ENCODE assay signal across 21 cellular contexts in the genomic region with DNA sequence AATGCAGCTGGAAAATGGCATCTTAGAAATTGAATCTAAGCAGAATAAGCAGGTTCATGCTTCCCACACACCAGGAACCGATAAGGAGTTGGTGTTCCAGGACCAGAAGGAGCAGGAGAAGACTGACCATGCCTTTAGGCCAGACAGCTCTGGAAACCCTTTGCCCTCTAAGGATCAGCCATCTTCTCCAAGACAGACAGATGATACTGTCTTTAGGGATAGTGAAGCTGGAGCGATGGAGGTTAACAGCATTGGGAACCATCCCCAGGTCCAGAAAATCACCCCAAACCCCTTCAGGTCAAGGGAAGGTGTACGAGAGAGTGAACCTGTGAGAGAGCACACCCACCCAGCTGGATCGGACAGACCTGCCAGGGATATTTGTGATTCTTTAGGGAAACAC. TPM values are rescaled to one million over a fixed set of nuclear protein-coding genes. Genes with fewer than 3 reads are reported as not detected.
DNase-seq lines count a peak whose midpoint lies in the region; ATAC-seq and TF ChIP-seq lines count a peak whose summit lies in the region.
"Had no signal": no experiment of that assay in that cellular context is flagged by ENCODE, and none has a peak within 500 bp of the region (broad histone marks: within the 10 kb centered on the region; RNA-seq: fewer than 3 reads in every experiment).

No MANE protein-coding gene starts in this region.

- peaks cover 8% of the 10 kb centered on the region; the same call in 1 of the 2 replicates for H3K36me3 Mint-ChIP-seq in WTC11

- H4K20me1 ChIP-seq in mammary epithelial cell (ENCODE audit: insufficient read depth, low read length): no peaks in the 10 kb centered on the region
- H4K20me1 ChIP-seq: BLaER1 had no signal

- POLR2A ChIA-PET in WTC11 (lab: Charles Lee): no interaction called here

- no peak for ATAC-seq in WTC11
- no peak for ATAC-seq in foreskin keratinocyte
- ATAC-seq: CD8-positive, alpha-beta T cell; GM12878 had no signal

- dilution Hi-C loops in mammary epithelial cell (cut with HindIII; ENCODE audit: low sequenced_read_pairs): no loop called here

- no TSS peak for BruUV-seq in mammary epithelial cell (replicated peaks; lab: Mats Ljungman, UMichigan)

- H3K4me1 ChIP-seq in mammary epithelial cell (ENCODE audit: insufficient read depth, low read length): peaks cover 16% of the 10 kb centered on the region
- H3K4me1 ChIP-seq in breast epithelium: no peaks in the 10 kb centered on the region
- H3K4me1 ChIP-seq in foreskin keratinocyte: peaks cover 6% of the 10 kb centered on the region
- H3K4me1 ChIP-seq: BLaER1, Caco-2, HAP-1 had no signal

- peak overlapping the region; percentile 47 for H3K4me2 ChIP-seq in mammary epithelial cell (ENCODE audit: insufficient read depth, low read depth, low read length)
- H3K4me2 ChIP-seq: BLaER1 had no signal

- H3K27ac Mint-ChIP-seq in WTC11: no peak overlapping the region
- H3K27ac Mint-ChIP-seq: B cell; CD4-positive, CD25-positive, alpha-beta regulatory T cell; CD8-positive, alpha-beta T cell; HFFc6 had no signal

- H3K79me2 ChIP-seq in mammary epithelial cell (ENCODE audit: insufficient read depth, low read length): no peaks in the 10 kb centered on the region

- H3K4me3 ChIP-seq in mammary epithelial cell (replicated peaks in 1 of 3; ENCODE audit: insufficient read depth in 1 of 3, low read depth in 2 of 3, low read length in 3 of 3) (no peak overlapping the region), breast epithelium (no peak overlapping the region)
- H3K4me3 ChIP-seq: BLaER1, GM12878, HAP-1 had no signal

- DNase-seq in mammary epithelial cell (no peak), breast epithelium (ENCODE audit: low spot score in 2 of 2) (no peak), WTC11 (ENCODE audit: low spot score) (no peak), foreskin keratinocyte (no peak), NCI-H748 (lab: John Stamatoyannopoulos, UW; ENCODE audit: unreplicated experiment) (no peak), NCI-H2196 treated with DMSO at 0.1 percent for 48 hours (lab: John Stamatoyannopoulos, UW; ENCODE audit: unreplicated experiment) (no peak)
- DNase-seq: Caco-2; CD4-positive, CD25-positive, alpha-beta regulatory T cell; CD8-positive, alpha-beta T cell; DMS 273 treated with DMSO at 0.1 percent for 48 hours; DMS79; EL; GDM1; GOT3; HFFc6 had no signal

- CTCF ChIA-PET in mammary epithelial cell (lab: Charles Lee; ENCODE audit: low non-redundant PET): no interaction called here
- CTCF ChIA-PET in WTC11 (lab: Charles Lee): no interaction called here

- H3K9me3 Mint-ChIP-seq in WTC11: peaks cover 8% of the 10 kb centered on the region
- H3K9me3 Mint-ChIP-seq: CD4-positive, CD25-positive, alpha-beta regulatory T cell; CD8-positive, alpha-beta T cell; HFFc6 had no signal

- in situ Hi-C loops in mammary epithelial cell (cut with MboI; ENCODE audit: low sequenced_read_pairs in 2 of 2): no loop called here

- no peaks in the 10 kb centered on the region for H3K27me3 Mint-ChIP-seq in WTC11 (ENCODE audit: low read depth)
- H3K27me3 Mint-ChIP-seq: B cell; CD4-positive, CD25-positive, alpha-beta regulatory T cell had no signal

- H3K9me3 ChIP-seq in mammary epithelial cell (replicated peaks; ENCODE audit: insufficient read depth, low read length) (no peaks in the 10 kb centered on the region), breast epithelium (no peaks in the 10 kb centered on the region)
- H3K9me3 ChIP-seq: BLaER1, Caco-2, HAP-1 had no signal

- H3K9ac ChIP-seq in mammary epithelial cell (ENCODE audit: insufficient read depth, low read length): no peak overlapping the region
- H3K9ac ChIP-seq: BLaER1 had no signal

- no peaks in the 10 kb centered on the region for H3K36me3 ChIP-seq in mammary epithelial cell (ENCODE audit: insufficient read depth, low read length)
- H3K36me3 ChIP-seq in breast epithelium: no peaks in the 10 kb centered on the region

- 100% methylated on average over 4 of the region's 4 CpGs for WGBS in mammary epithelial cell (ENCODE audit: low coverage, missing lambda C conversion rate)

- peak overlapping the region; percentile 5 for H3K27ac ChIP-seq in mammary epithelial cell (ENCODE audit: insufficient read depth, low read depth, low read length)
- H3K27ac ChIP-seq in breast epithelium: no peak overlapping the region
- H3K27ac ChIP-seq in foreskin keratinocyte: peak overlapping the region; percentile 35
- H3K27ac ChIP-seq: 22Rv1, BLaER1, C4-2B had no signal

- H3K27me3 ChIP-seq in mammary epithelial cell (ENCODE audit: insufficient read depth, low read length) (no peaks in the 10 kb centered on the region), breast epithelium (no peaks in the 10 kb centered on the region), foreskin keratinocyte (no peaks in the 10 kb centered on the region)
- H3K27me3 ChIP-seq: BLaER1 had no signal

- no peaks in the 10 kb centered on the region for H3K4me1 Mint-ChIP-seq in WTC11
- H3K4me1 Mint-ChIP-seq: B cell had no signal

- H2AFZ ChIP-seq in mammary epithelial cell (ENCODE audit: low read depth, low read length): peak overlapping the region; percentile 4

- intact Hi-C loops in mammary epithelial cell (cut with micrococcal nuclease) (no loop called here), breast epithelium (cut with DNase I; ENCODE audit: low total_unique reads) (no loop called here)

- no peak for TF ChIP-seq POLR2A in breast epithelium (IDR thresholded peaks at IDR 0.05)

- no peak for TF ChIP-seq CTCF in mammary epithelial cell (conservative IDR thresholded peaks at IDR 0.05 in 1 of 2, IDR thresholded peaks at IDR 0.05 in 1 of 2; ENCODE audit: extremely low read depth in 1 of 2, insufficient read depth in 1 of 2, low read depth in 1 of 2, low read length in 2 of 2)
- no peak for TF ChIP-seq CTCF in breast epithelium (IDR thresholded peaks at IDR 0.05)
- TF ChIP-seq CTCF in WTC11 (IDR thresholded peaks at IDR 0.05): no peak
- TF ChIP-seq CTCF in foreskin keratinocyte (conservative IDR thresholded peaks at IDR 0.05): no peak

- H3K4me3 Mint-ChIP-seq in WTC11: no peak overlapping the region
- H3K4me3 Mint-ChIP-seq: B cell; CD4-positive, CD25-positive, alpha-beta regulatory T cell; CD8-positive, alpha-beta T cell; HFFc6 had no signal

TF ChIP-seq in WTC11, 78 proteins besides CTCF, POLR2A, EP300 and RAD21:
- TF ChIP-seq ZNF317 (CRISPR knock-in tag; IDR thresholded peaks at IDR 0.05; ENCODE audit: borderline replicate concordance, low read depth): peak; percentile 82
- TF ChIP-seq TP53 (CRISPR knock-in tag; IDR thresholded peaks at IDR 0.05): no peak
TF ChIP-seq in WTC11: peak in this region for 1.

RNA-seq across cellular contexts. Expression of gene CDAN1, which starts 49.2 kb away (rescaled TPM):
- total RNA-seq in mammary epithelial cell (10 to 100 TPM in 1 of 2 donors, 1 to 10 TPM in 1; 7.5 to 15.0 TPM), breast epithelium (10 to 100 TPM in 2 of 3 donors, 1 to 10 TPM in 1; 8.8 to 15.2 (median 14.7) TPM), WTC11 (2021) (16.4 to 24.2 TPM (median 23.0 TPM) in 3 replicates), foreskin keratinocyte (9.9 and 10.9 TPM in 2 replicates)
- polyA plus RNA-seq in mammary epithelial cell (4.7 TPM), foreskin keratinocyte (6.3 and 7.6 TPM in 2 replicates)
- polyA minus RNA-seq in mammary epithelial cell: 6.4 TPM

Comparison
In these comparisons a context has a peak if more than half of its experiments do, and no peak if none do; other contexts are left out.
1. H3K27ac ChIP-seq: peak in mammary epithelial cell (single experiment) and foreskin keratinocyte (single experiment); none in breast epithelium (0 of 2).